25 cellular contexts compared by ENCODE assay signal in genomic region chr9:14710804-14711203, GRCh38. TPM values are rescaled to one million over a fixed set of nuclear protein-coding genes. Genes with fewer than 3 reads are reported as not detected.
DNase-seq lines count a peak whose midpoint lies in the region; ATAC-seq and TF ChIP-seq lines count a peak whose summit lies in the region.
"Had no signal": no experiment of that assay in that cellular context is flagged by ENCODE, and none has a peak within 500 bp of the region (broad histone marks: within the 10 kb centered on the region; RNA-seq: fewer than 3 reads in every experiment).

No MANE protein-coding gene starts in this region.

- H2BK20ac ChIP-seq in IMR-90 (ENCODE audit: low read depth, low read length), result no peak overlapping the region

- no peak overlapping the region for H2BK120ac ChIP-seq in IMR-90 (ENCODE audit: low read depth, low read length)

- TF ChIP-seq POLR2A in IMR-90 (IDR thresholded peaks at IDR 0.05; ENCODE audit: low read depth, low read length), result no peak

- H3K27me3 ChIP-seq in IMR-90 (ENCODE audit: control insufficient read depth, insufficient read depth, low read length), result no peaks in the 10 kb centered on the region
- H3K27me3 ChIP-seq: colonic mucosa, right atrium auricular region, thyroid gland had no signal

- intact Hi-C loops in IMR-90 (cut with micrococcal nuclease), result no loop called here
- intact Hi-C loops in posterior cingulate gyrus (cut with DNase I), result no loop called here

- H4K20me1 ChIP-seq in IMR-90 (ENCODE audit: insufficient read depth, low read length), result no peaks in the 10 kb centered on the region

- BruUV-seq in IMR-90 (replicated peaks; lab: Mats Ljungman, UMichigan), result no TSS peak

- POLR2A ChIA-PET in AG04449 (lab: Yijun Ruan, JAX), result no interaction called here
- POLR2A ChIA-PET in IMR-90 (lab: Charles Lee; ENCODE audit: unreplicated experiment), result no interaction called here

- no peak overlapping the region for H2BK5ac ChIP-seq in IMR-90 (ENCODE audit: low read depth, low read length, poor library complexity, severe bottlenecking)

- H3K36me3 ChIP-seq in IMR-90 (ENCODE audit: control insufficient read depth, insufficient read depth, low read length), result no peaks in the 10 kb centered on the region
- H3K36me3 ChIP-seq: colonic mucosa, lower lobe of right lung, right atrium auricular region, thyroid gland had no signal

- no peak overlapping the region for H3K4me2 ChIP-seq in IMR-90 (ENCODE audit: low read depth, low read length)

- no peak overlapping the region for H3K9ac ChIP-seq in IMR-90 (ENCODE audit: low read depth, low read length)

- no peak overlapping the region for H3K4me3 ChIP-seq in AG04449 (ENCODE audit: low read depth, low read length)
- no peak overlapping the region for H3K4me3 ChIP-seq in IMR-90 (ENCODE audit: insufficient read depth, low read depth, low read length)
- H3K4me3 ChIP-seq in fibroblast of the aortic adventitia (ENCODE audit: low read depth, low read length), result no peak overlapping the region
- H3K4me3 ChIP-seq: colonic mucosa, lower lobe of right lung, right atrium auricular region, thyroid gland had no signal

- no peaks in the 10 kb centered on the region for H3K4me1 ChIP-seq in IMR-90 (ENCODE audit: control insufficient read depth, insufficient read depth, low read length)
- H3K4me1 ChIP-seq: colonic mucosa, lower lobe of right lung, right atrium auricular region, thyroid gland had no signal

- CTCF ChIA-PET in AG04449 (lab: Yijun Ruan, JAX), result interaction anchor here (1.5 to 1.6 kb wide), 3 partner anchors 10 to 59 kb away, joined by 3 to 5 read pairs (median 4); no protein-coding TSS in a partner anchor
- CTCF ChIA-PET in IMR-90 (lab: Yijun Ruan, JAX), result no interaction called here

- H3K18ac ChIP-seq in IMR-90 (ENCODE audit: low read depth, low read length), result no peak overlapping the region

- DNase-seq in AG04449 (ENCODE audit: low read depth, low spot score), result peak; percentile 26
- peak; percentile 26 for DNase-seq in IMR-90
- DNase-seq in astrocyte of the hippocampus (ENCODE audit: low read depth, low spot score), result peak; percentile 18
- DNase-seq in fibroblast of the aortic adventitia (ENCODE audit: low read depth), result peak; percentile 22
- DNase-seq in activated T-cell treated with anti-CD3 and anti-CD28 coated beads for 4 hours, result no peak
- DNase-seq in epidermal melanocyte (ENCODE audit: insufficient read length, low spot score), result no peak
- no peak for DNase-seq in posterior cingulate gyrus
- DNase-seq: activated CD4-positive, alpha-beta T cell treated with anti-CD3 and anti-CD28 coated beads for 1 hour; amniotic stem cell; CD4-positive, alpha-beta T cell; colonic mucosa; DMS53; lower lobe of right lung; MV-4-11; NCI-H187 treated with DMSO at 0.1 percent for 48 hours; SIG-M5; stimulated activated CD4-positive, alpha-beta T cell treated with anti-CD3 and anti-CD28 coated beads, Interleukin-15, amount 100 ng/mL, for 24 hours; thyroid gland had no signal

- H2AK5ac ChIP-seq in IMR-90 (ENCODE audit: low read depth, low read length), result no peak overlapping the region

- dilution Hi-C loops in IMR-90 (cut with HindIII; ENCODE audit: low sequenced_read_pairs, unreplicated experiment), result no loop called here

- no peak overlapping the region for H4K5ac ChIP-seq in IMR-90 (ENCODE audit: low read depth, low read length)

- no peak for ATAC-seq in IMR-90 (ENCODE audit: low read depth)
- ATAC-seq in HG02938 (IDR thresholded peaks at IDR 0.05; ENCODE audit: unreplicated experiment), result no peak
- ATAC-seq: lower lobe of right lung; stimulated activated memory B cell treated with anti-CD40 and anti-IgM and Interleukin-4, amounts not matched to agents 10 μg/mL and 1 μg/mL and 100 μg/mL, for 72 hours had no signal

- no peak overlapping the region for H3K14ac ChIP-seq in IMR-90 (replicated peaks; ENCODE audit: low read depth, low read length)

- H3K56ac ChIP-seq in IMR-90 (ENCODE audit: extremely low read depth, insufficient read depth, low read length), result no peak overlapping the region

- H2AFZ ChIP-seq in IMR-90 (replicated peaks; ENCODE audit: low read length, poor library complexity), result no peak overlapping the region

- H3K27ac ChIP-seq in IMR-90 (ENCODE audit: insufficient read depth, low read length), result no peak overlapping the region
- H3K27ac ChIP-seq: colonic mucosa, lower lobe of right lung, right atrium auricular region, thyroid gland had no signal

- no peak overlapping the region for H3K4ac ChIP-seq in IMR-90 (ENCODE audit: low read depth, low read length)

- no peak for TF ChIP-seq RAD21 in IMR-90 (IDR thresholded peaks at IDR 0.05; ENCODE audit: low read length)

- H4K8ac ChIP-seq in IMR-90 (ENCODE audit: low read depth in 2 of 2, low read length in 2 of 2), result no peak overlapping the region

- H2BK15ac ChIP-seq in IMR-90 (ENCODE audit: low read depth, low read length), result no peak overlapping the region

- TF ChIP-seq CTCF in AG04449 (IDR thresholded peaks at IDR 0.05; ENCODE audit: insufficient read depth, low read length, missing control alignments), result no peak
- TF ChIP-seq CTCF in IMR-90 (conservative IDR thresholded peaks at IDR 0.05; ENCODE audit: low read depth, low read length), result no peak
- TF ChIP-seq CTCF in fibroblast of the aortic adventitia (IDR thresholded peaks at IDR 0.05; ENCODE audit: insufficient read depth, low read length), result no peak

- no peak overlapping the region for H3K23ac ChIP-seq in IMR-90 (ENCODE audit: low read depth, low read length)

- no peaks in the 10 kb centered on the region for H3K9me1 ChIP-seq in IMR-90 (ENCODE audit: insufficient read depth, low read length)

- no peak overlapping the region for H4K91ac ChIP-seq in IMR-90 (ENCODE audit: insufficient read depth, low read depth, low read length)

- no peaks in the 10 kb centered on the region for H3K79me1 ChIP-seq in IMR-90 (ENCODE audit: low read depth in 1 of 2, low read length in 2 of 2)

- no peaks in the 10 kb centered on the region for H3K9me3 ChIP-seq in IMR-90 (ENCODE audit: control insufficient read depth, insufficient read depth, low read length)
- H3K9me3 ChIP-seq: colonic mucosa, thyroid gland had no signal

- H2AK9ac ChIP-seq in IMR-90 (replicated peaks; ENCODE audit: low read depth, low read length, poor library complexity), result no peak overlapping the region

- in situ Hi-C loops in IMR-90 (cut with MboI; ENCODE audit: low sequenced_read_pairs), result no loop called here

TF ChIP-seq in IMR-90, 13 proteins besides CTCF, POLR2A, EP300 and RAD21:
- TF ChIP-seq CHD1 (IDR thresholded peaks at IDR 0.05; ENCODE audit: low read depth, low read length), result no peak
- TF ChIP-seq BHLHE40 (IDR thresholded peaks at IDR 0.05; ENCODE audit: low read depth, low read length), result peak; percentile 63; the same call in 1 of the 2 replicates
- TF ChIP-seq SMC3 (IDR thresholded peaks at IDR 0.05; ENCODE audit: low read depth, low read length), result no peak
- TF ChIP-seq MXI1 (IDR thresholded peaks at IDR 0.05; ENCODE audit: borderline replicate concordance, low read depth, low read length), result no peak
- TF ChIP-seq CEBPB (IDR thresholded peaks at IDR 0.05; ENCODE audit: low read depth, low read length), result peak; percentile 48; the same call in 1 of the 2 replicates
- no peak for TF ChIP-seq RFX5 (IDR thresholded peaks at IDR 0.05; ENCODE audit: low read depth, low read length)
- TF ChIP-seq RCOR1 (IDR thresholded peaks at IDR 0.05; ENCODE audit: insufficient replicate concordance, low read length), result no peak
- TF ChIP-seq, protein P1, sequence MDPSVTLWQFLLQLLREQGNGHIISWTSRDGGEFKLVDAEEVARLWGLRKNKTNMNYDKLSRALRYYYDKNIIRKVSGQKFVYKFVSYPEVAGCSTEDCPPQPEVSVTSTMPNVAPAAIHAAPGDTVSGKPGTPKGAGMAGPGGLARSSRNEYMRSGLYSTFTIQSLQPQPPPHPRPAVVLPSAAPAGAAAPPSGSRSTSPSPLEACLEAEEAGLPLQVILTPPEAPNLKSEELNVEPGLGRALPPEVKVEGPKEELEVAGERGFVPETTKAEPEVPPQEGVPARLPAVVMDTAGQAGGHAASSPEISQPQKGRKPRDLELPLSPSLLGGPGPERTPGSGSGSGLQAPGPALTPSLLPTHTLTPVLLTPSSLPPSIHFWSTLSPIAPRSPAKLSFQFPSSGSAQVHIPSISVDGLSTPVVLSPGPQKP (IDR thresholded peaks at IDR 0.05; ENCODE audit: borderline replicate concordance, low read depth, low read length), result no peak
- no peak for TF ChIP-seq MAFK (IDR thresholded peaks at IDR 0.05; ENCODE audit: low read depth, low read length)

RNA-seq across cellular contexts. Expression of gene CER1, which starts 11.7 kb away (rescaled TPM):
- total RNA-seq in IMR-90 (2012; rRNA removed) (not detected in 2 replicates), fibroblast of the aortic adventitia (ENCODE audit: low replicate concordance) (not detected in 2 replicates)
- polyA plus RNA-seq in IMR-90 (2012; rRNA removed), result not detected in 2 replicates
- polyA plus RNA-seq in IMR-90 (2012; cell fraction: cytosol; rRNA removed), result not detected in 2 replicates
- not detected in 2 replicates for polyA plus RNA-seq in IMR-90 (2012; cell fraction: nucleus; rRNA removed; ENCODE audit: low replicate concordance)
- total RNA-seq: activated T-helper 2 cell treated with anti-CD3 and anti-CD28 coated beads, Interferon-gamma antibody, Interleukin-2, Interleukin-4, amounts not matched to agents 10 μg/mL and 5 μg/mL and 100 μg/mL, durations not matched to agents 14 hours and 24 hours and 36 hours; CD4-positive, alpha-beta T cell; colonic mucosa; glomerular endothelial cell; lower lobe of right lung; right atrium auricular region; thyroid gland had no signal
- polyA plus RNA-seq: AG04450, IgD-negative memory B cell had no signal

RNA-seq across cellular contexts. Expression of gene ZDHHC21, which starts 17.6 kb away (rescaled TPM):
- total RNA-seq in IMR-90 (2012; rRNA removed) (4.5 and 8.3 TPM in 2 replicates), fibroblast of the aortic adventitia (ENCODE audit: low replicate concordance) (11.8 and 21.3 TPM in 2 replicates)
- polyA plus RNA-seq in IMR-90 (2012; rRNA removed), result 1.8 and 2.8 TPM in 2 replicates
- 0.20 and 0.38 TPM in 2 replicates for polyA plus RNA-seq in IMR-90 (2012; cell fraction: cytosol; rRNA removed)
- polyA plus RNA-seq in IMR-90 (2012; cell fraction: nucleus; rRNA removed; ENCODE audit: low replicate concordance), result 0.71 and 8.9 TPM in 2 replicates

Comparison
In these comparisons a context has a peak if more than half of its experiments do, and no peak if none do; other contexts are left out.
1. DNase-seq: peak in AG04449 (single experiment), IMR-90 (single experiment), astrocyte of the hippocampus (single experiment) and fibroblast of the aortic adventitia (single experiment); none in activated T-cell treated with anti-CD3 and anti-CD28 coated beads for 4 hours (single experiment), epidermal melanocyte (single experiment) and posterior cingulate gyrus (0 of 10).